Comparison of ENCODE assay signal across 14 cellular contexts in genomic region chr2:126979604-126980003, GRCh38.
A peak's percentile ranks its signal among the peaks of the same experiment; 100 is the strongest.
DNase-seq lines count a peak whose midpoint lies in the region.
"Had no signal": no experiment of that assay in that cellular context is flagged by ENCODE, and none has a peak within 500 bp of the region (broad histone marks: within the 10 kb centered on the region; RNA-seq: fewer than 3 reads in every experiment).

No MANE protein-coding gene starts in this region.

- peak; percentile 82 for DNase-seq in Ammon's horn (ENCODE audit: low spot score)
- DNase-seq in dermis blood vessel endothelial cell, result peak; percentile 24
- peak; percentile 57 to 74 for DNase-seq in hippocampal formation (lab: John Stamatoyannopoulos, UW)
- DNase-seq in posterior cingulate gyrus, result peak in 8 of 10 donors; percentile 35 to 92 (median 74)
- DNase-seq in stimulated activated CD4-positive, alpha-beta T cell treated with anti-CD3 and anti-CD28 coated beads, Interleukin-4, amount 100 ng/mL, for 24 hours, result no peak
- DNase-seq in ACHN, result no peak
- no peak for DNase-seq in AG08396 (ENCODE audit: low spot score)
- no peak for DNase-seq in DMS 273 (lab: John Stamatoyannopoulos, UW; ENCODE audit: unreplicated experiment)
- DNase-seq: CD8-positive, alpha-beta memory T cell; IMR-90; NCI-H1417; NCI-H187; NCI-H2227 treated with DMSO at 0.1 percent for 48 hours; SHP77 had no signal

- in situ Hi-C loops in ACHN (cut with HindIII; ENCODE audit: low pct_ligation_motif_present, low pct_unique_long_range_greater_than_20kb, low sequenced_read_pairs), result no loop called here

- intact Hi-C loops in posterior cingulate gyrus (cut with DNase I), result no loop called here

Comparison
In these comparisons a context has a peak if more than half of its experiments do, and no peak if none do; other contexts are left out.
1. DNase-seq: peak in Ammon's horn (single experiment), dermis blood vessel endothelial cell (single experiment), hippocampal formation (2 of 2) and posterior cingulate gyrus (8 of 10); none in stimulated activated CD4-positive, alpha-beta T cell treated with anti-CD3 and anti-CD28 coated beads, Interleukin-4, amount 100 ng/mL, for 24 hours (single experiment), ACHN (single experiment), AG08396 (single experiment) and DMS 273 (single experiment).